In genomic region chr1:201870397-201870796, GRCh38 we compare ENCODE assay signal across 26 cellular contexts.
"Had no signal": no experiment of that assay in that cellular context is flagged by ENCODE, and none has a peak within 500 bp of the region (broad histone marks: within the 10 kb centered on the region; RNA-seq: fewer than 3 reads in every experiment).

No MANE protein-coding gene starts in this region.

- H3K27me3 ChIP-seq: breast epithelium, stomach, testis, upper lobe of right lung had no signal

- H3K9me3 Mint-ChIP-seq: activated B cell treated with CpG ODN at 0.5 μM for 24 hours; activated CD8-positive, alpha-beta T cell treated with anti-CD3 and anti-CD28 coated beads for 36 hours; activated naive CD4-positive, alpha-beta T cell treated with anti-CD3 and anti-CD28 coated beads for 36 hours; activated T-helper 17 cell treated with anti-CD3 and anti-CD28 coated beads, Interleukin-2, amount 50 U/mL, for 72 hours; stimulated activated effector memory CD8-positive, alpha-beta T cell treated with anti-CD3 and anti-CD28 coated beads, Interleukin-12 subunit alpha, Interleukin-12 subunit beta, amount 100 ng/mL, for 72 hours; T-helper 2 cell treated with Interferon-gamma antibody and Interleukin-4, amounts not matched to agents 5 μg/mL and 100 μg/mL, for 36 hours had no signal

- DNase-seq: activated B cell treated with CpG ODN at 0.5 μM for 24 hours; activated CD4-positive, alpha-beta T cell treated with anti-CD3 and anti-CD28 coated beads for 48 hours; activated CD8-positive, alpha-beta T cell treated with anti-CD3 and anti-CD28 coated beads for 36 hours; activated naive CD4-positive, alpha-beta T cell treated with anti-CD3 and anti-CD28 coated beads for 36 hours; activated T-cell treated with anti-CD3 and anti-CD28 coated beads, Interleukin-2, amount 50 U/mL, for 1 hour; anterior cingulate cortex; cerebellar nuclear complex; cortex of kidney; foreskin melanocyte; glutamatergic neuron; hippocampal formation; kidney glomerular epithelial cell; left ventricle myocardium inferior; mammary epithelial cell; right cardiac atrium; small intestine; stimulated activated CD4-positive, alpha-beta T cell treated with anti-CD3 and anti-CD28 coated beads, Interleukin-4, amount 100 ng/mL, for 24 hours; stomach; testis; upper lobe of right lung had no signal

- H3K27ac ChIP-seq: breast epithelium, left ventricle myocardium inferior, prostate gland, stomach, testis, upper lobe of right lung had no signal

- H3K4me1 Mint-ChIP-seq: activated T-helper 17 cell treated with anti-CD3 and anti-CD28 coated beads, Interleukin-2, amount 50 U/mL, for 72 hours; stimulated activated effector memory CD8-positive, alpha-beta T cell treated with anti-CD3 and anti-CD28 coated beads, Interleukin-12 subunit alpha, Interleukin-12 subunit beta, amount 100 ng/mL, for 72 hours had no signal

- FAIRE-seq: endometrium, small intestine had no signal

- H3K4me1 ChIP-seq: breast epithelium, prostate gland, stomach, upper lobe of right lung had no signal

- H3K9me3 ChIP-seq: breast epithelium, left ventricle myocardium inferior, prostate gland, stomach, testis, upper lobe of right lung had no signal

- H3K27ac Mint-ChIP-seq: activated B cell treated with CpG ODN at 0.5 μM for 24 hours; activated CD8-positive, alpha-beta T cell treated with anti-CD3 and anti-CD28 coated beads for 36 hours; activated naive CD4-positive, alpha-beta T cell treated with anti-CD3 and anti-CD28 coated beads for 36 hours; activated T-helper 17 cell treated with anti-CD3 and anti-CD28 coated beads, Interleukin-2, amount 50 U/mL, for 72 hours; stimulated activated effector memory CD8-positive, alpha-beta T cell treated with anti-CD3 and anti-CD28 coated beads, Interleukin-12 subunit alpha, Interleukin-12 subunit beta, amount 100 ng/mL, for 72 hours; T-helper 2 cell treated with Interferon-gamma antibody and Interleukin-4, amounts not matched to agents 5 μg/mL and 100 μg/mL, for 36 hours had no signal

- H3K27me3 Mint-ChIP-seq: activated B cell treated with CpG ODN at 0.5 μM for 24 hours; activated CD8-positive, alpha-beta T cell treated with anti-CD3 and anti-CD28 coated beads for 36 hours; activated T-helper 17 cell treated with anti-CD3 and anti-CD28 coated beads, Interleukin-2, amount 50 U/mL, for 72 hours had no signal

- H3K4me3 ChIP-seq: breast epithelium, left ventricle myocardium inferior, prostate gland, stomach, testis, upper lobe of right lung had no signal

- H3K4me3 Mint-ChIP-seq: activated B cell treated with CpG ODN at 0.5 μM for 24 hours; activated CD8-positive, alpha-beta T cell treated with anti-CD3 and anti-CD28 coated beads for 36 hours; activated naive CD4-positive, alpha-beta T cell treated with anti-CD3 and anti-CD28 coated beads for 36 hours; activated T-helper 17 cell treated with anti-CD3 and anti-CD28 coated beads, Interleukin-2, amount 50 U/mL, for 72 hours; stimulated activated effector memory CD8-positive, alpha-beta T cell treated with anti-CD3 and anti-CD28 coated beads, Interleukin-12 subunit alpha, Interleukin-12 subunit beta, amount 100 ng/mL, for 72 hours; T-helper 2 cell treated with Interferon-gamma antibody and Interleukin-4, amounts not matched to agents 5 μg/mL and 100 μg/mL, for 36 hours had no signal
